ENCODE assay signal across 24 cellular contexts in genomic region chr7:42561797-42562196, GRCh38.
"Had no signal": no experiment of that assay in that cellular context is flagged by ENCODE, and none has a peak within 500 bp of the region (broad histone marks: within the 10 kb centered on the region; RNA-seq: fewer than 3 reads in every experiment).

No MANE protein-coding gene starts in this region.

- H3K36me3 ChIP-seq: esophagus squamous epithelium, gastrocnemius medialis, heart right ventricle, left lung, lower lobe of right lung had no signal

- H3K27me3 ChIP-seq: dorsolateral prefrontal cortex, esophagus squamous epithelium, gastrocnemius medialis, heart right ventricle, left lung had no signal

- H3K4me3 ChIP-seq: coronary artery, dorsolateral prefrontal cortex, esophagus squamous epithelium, gastrocnemius medialis, heart right ventricle, left lung, lower lobe of right lung, mucosa of descending colon had no signal

- H3K27ac ChIP-seq: coronary artery, dorsolateral prefrontal cortex, esophagus squamous epithelium, gastrocnemius medialis, heart right ventricle, left lung, lower lobe of right lung had no signal

- FAIRE-seq: colon, endometrium had no signal

- H3K9me3 ChIP-seq: esophagus squamous epithelium, gastrocnemius medialis, lower lobe of right lung had no signal

- H3K4me1 ChIP-seq: gastrocnemius medialis, heart right ventricle, left lung had no signal

- DNase-seq: dermis blood vessel endothelial cell; dorsolateral prefrontal cortex; effector CD4-positive, alpha-beta T cell; effector memory CD4-positive, alpha-beta T cell; esophagus squamous epithelium; foreskin fibroblast; foreskin melanocyte; gastrocnemius medialis; glutamatergic neuron; head of caudate nucleus; heart right ventricle; hippocampal formation; immature natural killer cell; islet precursor cell; left cardiac atrium; left lung; left ventricle myocardium superior; lower lobe of right lung; mesenchymal stem cell; mucosa of descending colon; naive B cell had no signal
